Comparison of ENCODE assay signal across 11 cellular contexts in the genomic region with DNA sequence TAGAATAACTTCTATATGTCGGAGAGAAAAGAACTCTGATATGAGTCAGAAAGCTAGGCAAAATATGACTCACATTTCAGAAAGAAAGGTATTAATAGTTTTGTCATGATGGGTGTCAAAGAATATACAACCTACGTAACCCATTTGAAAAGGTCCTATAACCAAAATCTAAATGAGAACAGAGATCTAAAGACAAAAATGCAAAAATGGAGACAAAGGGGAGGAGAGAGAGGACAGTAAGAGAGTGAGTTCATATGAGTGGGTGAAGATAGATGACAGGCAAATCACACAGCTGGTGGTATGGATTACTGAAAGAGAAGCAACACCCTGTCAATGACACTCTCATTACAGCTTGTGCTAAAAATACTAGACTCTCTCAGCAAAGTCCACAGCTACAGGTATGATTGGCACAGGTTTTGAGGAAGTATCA. TPM values are rescaled to one million over a fixed set of nuclear protein-coding genes. Genes with fewer than 3 reads are reported as not detected.
DNase-seq lines count a peak whose midpoint lies in the region; ATAC-seq, FAIRE-seq and TF ChIP-seq lines count a peak whose summit lies in the region.
"Had no signal": no experiment of that assay in that cellular context is flagged by ENCODE, and none has a peak within 500 bp of the region (broad histone marks: within the 10 kb centered on the region; RNA-seq: fewer than 3 reads in every experiment).

No MANE protein-coding gene starts in this region.

- intact Hi-C loops in activated B cell treated with CpG ODN at 0.5 μM for 24 hours (cut with micrococcal nuclease) (loop anchor here (1.0 kb wide), 1 partner anchor 26 kb away; a partner anchor contains a TSS), kidney (cut with DNase I) (no loop called here), ascending aorta (cut with DNase I) (no loop called here)

- peak; percentile 14 for DNase-seq in stimulated activated CD4-positive, alpha-beta T cell treated with anti-CD3 and anti-CD28 coated beads, Interleukin-15, amount 100 ng/mL, for 24 hours
- DNase-seq in stimulated activated CD4-positive, alpha-beta T cell treated with anti-CD3 and anti-CD28 coated beads, Interleukin-4, amount 100 ng/mL, for 1 hour = no peak
- DNase-seq in activated B cell treated with CpG ODN at 0.5 μM for 24 hours = no peak
- DNase-seq in kidney = no peak
- DNase-seq in ascending aorta (ENCODE audit: low spot score in 2 of 2) = no peak
- no peak for DNase-seq in NCI-H748 treated with DMSO at 0.1 percent for 48 hours (lab: John Stamatoyannopoulos, UW)
- DNase-seq in NCI-H2107 treated with DMSO at 0.1 percent for 48 hours (lab: John Stamatoyannopoulos, UW; ENCODE audit: unreplicated experiment) = no peak
- DNase-seq: Calu3, cerebellar nuclear complex had no signal

- peak overlapping the region; percentile 68 for H3K27ac Mint-ChIP-seq in activated B cell treated with CpG ODN at 0.5 μM for 24 hours

- no peaks in the 10 kb centered on the region for H3K27me3 ChIP-seq in ascending aorta

- peaks cover 10% of the 10 kb centered on the region for H3K4me1 Mint-ChIP-seq in activated B cell treated with CpG ODN at 0.5 μM for 24 hours

- peaks cover 64% of the 10 kb centered on the region for H3K36me3 Mint-ChIP-seq in activated B cell treated with CpG ODN at 0.5 μM for 24 hours (ENCODE audit: low read depth)

- CTCF ChIA-PET in activated B cell treated with CpG ODN at 0.5 μM for 24 hours (lab: Charles Lee) = no interaction called here

- TF ChIP-seq CTCF in activated B cell treated with CpG ODN at 0.5 μM for 24 hours (IDR thresholded peaks at IDR 0.05) (no peak), kidney (IDR thresholded peaks at IDR 0.05; ENCODE audit: borderline replicate concordance, extremely low read depth, insufficient read depth) (no peak), ascending aorta (IDR thresholded peaks at IDR 0.05) (no peak)

- H3K4me3 Mint-ChIP-seq in activated B cell treated with CpG ODN at 0.5 μM for 24 hours = no peak overlapping the region

- no peaks in the 10 kb centered on the region for H3K4me1 ChIP-seq in kidney (ENCODE audit: control insufficient read depth in 1 of 2, insufficient read depth in 1 of 2, low read depth in 1 of 2, low read length in 2 of 2)
- H3K4me1 ChIP-seq in ascending aorta = no peaks in the 10 kb centered on the region

- H3K4me3 ChIP-seq in kidney (ENCODE audit: low read length in 2 of 2) (no peak overlapping the region), ascending aorta (no peak overlapping the region)

- H3K9me3 ChIP-seq in kidney (ENCODE audit: control insufficient read depth in 1 of 2, low read length in 2 of 2) (no peaks in the 10 kb centered on the region), ascending aorta (no peaks in the 10 kb centered on the region)

- H3K27ac ChIP-seq in kidney (ENCODE audit: low read depth in 2 of 2, low read length in 2 of 2) = no peak overlapping the region
- H3K27ac ChIP-seq in ascending aorta = no peak overlapping the region

- ATAC-seq in HG02884 (IDR thresholded peaks at IDR 0.05; ENCODE audit: unreplicated experiment) (peak; percentile 93), activated B cell treated with CpG ODN at 0.5 μM for 24 hours (ENCODE audit: low read depth) (peak; percentile 89)
- ATAC-seq: SK-N-SH treated with all-trans-retinoic acid at 6 μM for 48 hours had no signal

- H3K9ac ChIP-seq in kidney (ENCODE audit: low read length in 2 of 2) = no peak overlapping the region

- no peaks in the 10 kb centered on the region for H3K27me3 Mint-ChIP-seq in activated B cell treated with CpG ODN at 0.5 μM for 24 hours

- POLR2A ChIA-PET in activated B cell treated with CpG ODN at 0.5 μM for 24 hours (lab: Charles Lee) = interaction anchor here (2.5 kb wide), 1 partner anchor 26 kb away, joined by 11 read pairs; a partner anchor contains a TSS

- no peak for FAIRE-seq in kidney (lab: Jason Lieb, UNC)

- H3K36me3 ChIP-seq in kidney (ENCODE audit: control insufficient read depth in 1 of 2, insufficient read depth in 2 of 2, low read length in 2 of 2) (peaks cover 5 to 18% of the 10 kb centered on the region in 2 donors), ascending aorta (peaks cover 33 to 54% of the 10 kb centered on the region in 2 donors)

- H3K9me3 Mint-ChIP-seq in activated B cell treated with CpG ODN at 0.5 μM for 24 hours = no peaks in the 10 kb centered on the region

RNA-seq across cellular contexts. Expression of a gene that starts 25.6 kb away (rescaled TPM):
- total RNA-seq in activated B cell treated with CpG ODN at 0.5 μM for 24 hours (9.4 and 11.3 TPM in 2 replicates), kidney (21.9 TPM), ascending aorta (11.2 TPM)
- 19.3 TPM for polyA plus RNA-seq in kidney (ENCODE audit: insufficient read depth, low read depth, low replicate concordance)

RNA-seq across cellular contexts. Expression of a gene that starts 26.0 kb away (rescaled TPM):
- total RNA-seq in activated B cell treated with CpG ODN at 0.5 μM for 24 hours = 47.2 and 48.2 TPM in 2 replicates
- 49.1 TPM for total RNA-seq in kidney
- 24.8 TPM for polyA plus RNA-seq in kidney (ENCODE audit: insufficient read depth, low read depth, low replicate concordance)
- total RNA-seq in ascending aorta = 18.0 TPM
